Comparison of ENCODE assay signal across 23 cellular contexts in the genomic region with DNA sequence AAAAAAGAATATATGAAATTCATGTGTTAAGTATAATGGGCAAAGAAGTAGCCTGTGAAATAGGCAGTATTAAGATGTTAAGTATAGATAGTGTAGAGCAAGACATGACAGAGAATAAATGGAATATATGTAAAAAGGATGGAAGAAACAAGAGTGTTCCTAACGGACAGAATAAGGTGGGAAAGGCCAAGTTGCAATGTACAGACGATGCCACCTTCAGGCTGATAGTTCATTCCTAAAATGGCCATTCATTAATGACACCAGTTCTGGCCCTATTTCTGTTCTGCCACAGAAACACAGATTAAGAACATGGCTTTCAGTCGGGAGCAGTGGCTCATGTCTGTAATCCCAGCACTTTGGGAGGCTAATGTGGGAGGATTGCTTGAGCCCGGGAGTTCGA. TPM values are rescaled to one million over a fixed set of nuclear protein-coding genes. Genes with fewer than 3 reads are reported as not detected.
A peak's percentile ranks its signal among the peaks of the same experiment; 100 is the strongest.
DNase-seq lines count a peak whose midpoint lies in the region; ATAC-seq, FAIRE-seq and TF ChIP-seq lines count a peak whose summit lies in the region.
"Had no signal": no experiment of that assay in that cellular context is flagged by ENCODE, and none has a peak within 500 bp of the region (broad histone marks: within the 10 kb centered on the region; RNA-seq: fewer than 3 reads in every experiment).

No MANE protein-coding gene starts in this region.

- H3K4me3 Mint-ChIP-seq in GM23338 (no peak overlapping the region), H9 (no peak overlapping the region)
- H3K4me3 Mint-ChIP-seq: CD4-positive, alpha-beta memory T cell; dendritic cell treated with granulocyte-macrophage colony-stimulating factor and Interleukin-4, amounts not matched to agents 40 ng/mL and 50 ng/mL, for 4 days; naive thymus-derived CD4-positive, alpha-beta T cell; stimulated activated memory B cell treated with anti-CD40 and anti-IgM and Interleukin-4, amounts not matched to agents 10 μg/mL and 1 μg/mL and 100 μg/mL, for 72 hours had no signal

- H3K27ac ChIP-seq in GM23338 (ENCODE audit: low read depth) (no peak overlapping the region), OCI-LY3 (ENCODE audit: low read length) (no peak overlapping the region), keratinocyte (ENCODE audit: control insufficient read depth, insufficient read depth, low read length) (no peak overlapping the region), H9 (ENCODE audit: insufficient read length, low read depth, low read length) (no peak overlapping the region)
- H3K27ac ChIP-seq: gastrocnemius medialis, pancreas, sigmoid colon had no signal

- H3K36me3 Mint-ChIP-seq in GM23338 (ENCODE audit: low read depth) (no peaks in the 10 kb centered on the region), H9 (ENCODE audit: insufficient read depth in 1 of 3, low read depth in 3 of 3) (no peaks in the 10 kb centered on the region)

- H3K18ac ChIP-seq in H9 (ENCODE audit: insufficient read length, low read depth, low read length) = no peak overlapping the region

- no peak overlapping the region for H4K8ac ChIP-seq in H9 (replicated peaks; ENCODE audit: insufficient read length, low read depth, low read length)

- H3K27ac Mint-ChIP-seq in GM23338 = no peak overlapping the region
- H3K27ac Mint-ChIP-seq in H9 = no peak overlapping the region
- H3K27ac Mint-ChIP-seq: dendritic cell treated with granulocyte-macrophage colony-stimulating factor and Interleukin-4, amounts not matched to agents 40 ng/mL and 50 ng/mL, for 4 days; stimulated activated memory B cell treated with anti-CD40 and anti-IgM and Interleukin-4, amounts not matched to agents 10 μg/mL and 1 μg/mL and 100 μg/mL, for 72 hours had no signal

- no peak overlapping the region for H2BK120ac ChIP-seq in H9 (ENCODE audit: low read depth, low read length, poor library complexity, severe bottlenecking)

- H3K9me3 ChIP-seq in OCI-LY3 (ENCODE audit: insufficient read depth, low read length) (no peaks in the 10 kb centered on the region), keratinocyte (ENCODE audit: control insufficient read depth, low read depth, low read length) (no peaks in the 10 kb centered on the region), H9 (ENCODE audit: control insufficient read depth, low read depth, low read length) (no peaks in the 10 kb centered on the region)
- H3K9me3 ChIP-seq: gastrocnemius medialis, pancreas, sigmoid colon had no signal

- no peak overlapping the region for H3K14ac ChIP-seq in H9 (ENCODE audit: insufficient read depth, low read length)

- H3K4me3 ChIP-seq in GM23338 = no peak overlapping the region
- no peak overlapping the region for H3K4me3 ChIP-seq in OCI-LY3 (ENCODE audit: low read length)
- no peak overlapping the region for H3K4me3 ChIP-seq in keratinocyte (ENCODE audit: control insufficient read depth in 2 of 3, extremely low read depth in 1 of 3, insufficient read depth in 2 of 3, low read depth in 1 of 3, low read length in 3 of 3)
- H3K4me3 ChIP-seq: gastrocnemius medialis, pancreas, sigmoid colon had no signal

- H3K27me3 ChIP-seq in GM23338 (ENCODE audit: insufficient read depth) (peaks cover 25% of the 10 kb centered on the region), OCI-LY3 (ENCODE audit: low read depth, low read length) (no peaks in the 10 kb centered on the region), keratinocyte (ENCODE audit: control insufficient read depth, extremely low read depth, insufficient read depth, low read length) (peaks cover 14% of the 10 kb centered on the region), H9 (ENCODE audit: insufficient read depth, low read length) (peaks cover 16% of the 10 kb centered on the region)

- no peaks in the 10 kb centered on the region for H3F3A ChIP-seq in GM23338 (replicated peaks; ENCODE audit: low read depth)

- H2AK5ac ChIP-seq in H9 (ENCODE audit: insufficient read length, low read length) = no peak overlapping the region

- dilution Hi-C loops in keratinocyte (cut with MboI; ENCODE audit: extremely low pct_ligation_motif_present, low sequenced_read_pairs) = no loop called here

- H3K9me3 Mint-ChIP-seq in GM23338 (peaks cover 4% of the 10 kb centered on the region; the same call in 1 of the 3 replicates), H9 (no peaks in the 10 kb centered on the region)
- H3K9me3 Mint-ChIP-seq: CD4-positive, alpha-beta memory T cell; dendritic cell treated with granulocyte-macrophage colony-stimulating factor and Interleukin-4, amounts not matched to agents 40 ng/mL and 50 ng/mL, for 4 days; naive thymus-derived CD4-positive, alpha-beta T cell; stimulated activated memory B cell treated with anti-CD40 and anti-IgM and Interleukin-4, amounts not matched to agents 10 μg/mL and 1 μg/mL and 100 μg/mL, for 72 hours had no signal

- no peaks in the 10 kb centered on the region for H3K9me2 ChIP-seq in GM23338 (ENCODE audit: insufficient read depth)

- H3K79me1 ChIP-seq in H9 (ENCODE audit: insufficient read depth, low read depth, low read length, poor library complexity, severe bottlenecking) = no peaks in the 10 kb centered on the region

- H4K91ac ChIP-seq in H9 (ENCODE audit: insufficient read length, low read depth, low read length) = no peak overlapping the region

- no peak overlapping the region for H3K4ac ChIP-seq in H9 (ENCODE audit: low read depth, low read length)

- DNase-seq in NCI-H748 (lab: John Stamatoyannopoulos, UW; ENCODE audit: unreplicated experiment) = peak; percentile 16
- DNase-seq in NCI-H748 treated with DMSO at 0.1 percent for 48 hours (lab: John Stamatoyannopoulos, UW) = no peak
- DNase-seq in GM23338 (ENCODE audit: low spot score) = no peak
- DNase-seq in keratinocyte (ENCODE audit: low read depth, low spot score) = no peak
- no peak for DNase-seq in H9
- DNase-seq: activated effector memory CD4-positive, alpha-beta T cell treated with Interleukin-2 at 50 U/mL for 16 hours; CD4-positive, alpha-beta memory T cell; gastrocnemius medialis; GOT3; mesendoderm; naive thymus-derived CD4-positive, alpha-beta T cell; NCI-H1048; NK-92 treated with Interleukin-12 subunit alpha and Interleukin-12 subunit beta, amount 100 ng/mL, for 24 hours; pancreas; sigmoid colon; SW 1271 had no signal

- H4K20me1 ChIP-seq in GM23338 (replicated peaks; ENCODE audit: insufficient read depth) = no peaks in the 10 kb centered on the region; the same call in 1 of the 2 replicates
- H4K20me1 ChIP-seq in OCI-LY3 (ENCODE audit: insufficient read depth, low read length) = no peaks in the 10 kb centered on the region
- no peaks in the 10 kb centered on the region for H4K20me1 ChIP-seq in keratinocyte (ENCODE audit: control insufficient read depth, extremely low read depth, insufficient read depth, low read length)
- H4K20me1 ChIP-seq in H9 (ENCODE audit: control insufficient read depth, insufficient read depth, insufficient read length) = no peaks in the 10 kb centered on the region

- H2BK5ac ChIP-seq in H9 (ENCODE audit: insufficient read length, low read length) = no peak overlapping the region

- H3K4me2 ChIP-seq in GM23338 (no peak overlapping the region), OCI-LY3 (ENCODE audit: low read length) (no peak overlapping the region), keratinocyte (ENCODE audit: control insufficient read depth, extremely low read depth, insufficient read depth, low read depth, low read length) (no peak overlapping the region), H9 (ENCODE audit: insufficient read depth, insufficient read length, low read length) (no peak overlapping the region)

- no peak overlapping the region for H3T11ph ChIP-seq in H9 (ENCODE audit: low read length)

- H3K23me2 ChIP-seq in H9 (ENCODE audit: insufficient read length, low read depth, low read length, poor library complexity, severe bottlenecking) = peaks cover 10% of the 10 kb centered on the region

- TF ChIP-seq CTCF in GM23338 (conservative IDR thresholded peaks at IDR 0.05; ENCODE audit: low read depth in 2 of 2) (peak; percentile 18 to 65; a peak in 2 of 4 replicates), OCI-LY3 (IDR thresholded peaks at IDR 0.05; ENCODE audit: low read depth, low read length) (peak; percentile 27), keratinocyte (optimal IDR thresholded peaks at IDR 0.05 in 1 of 3, IDR thresholded peaks at IDR 0.05 in 1 of 3, conservative IDR thresholded peaks at IDR 0.05 in 1 of 3; ENCODE audit: extremely low read depth in 1 of 3, insufficient read depth in 2 of 3, low read length in 3 of 3) (peak in 1 of 3 experiments; percentile 53), H9 (conservative IDR thresholded peaks at IDR 0.05) (no peak; the same call in 2 of the 3 replicates)

- peaks cover 7% of the 10 kb centered on the region; the same call in 1 of the 2 replicates for H3K4me1 ChIP-seq in GM23338 (ENCODE audit: insufficient read depth)
- no peaks in the 10 kb centered on the region for H3K4me1 ChIP-seq in OCI-LY3 (ENCODE audit: low read length)
- peaks cover 24% of the 10 kb centered on the region for H3K4me1 ChIP-seq in keratinocyte (ENCODE audit: control insufficient read depth, extremely low read depth, insufficient read depth, low read length)
- no peaks in the 10 kb centered on the region for H3K4me1 ChIP-seq in H9 (ENCODE audit: insufficient read depth, low read length)
- H3K4me1 ChIP-seq: pancreas had no signal

- ATAC-seq in GM23338 (no peak), GM18873 (IDR thresholded peaks at IDR 0.05; ENCODE audit: low FRiP score, unreplicated experiment) (no peak), HG02642 (IDR thresholded peaks at IDR 0.05; ENCODE audit: poor library complexity, unreplicated experiment) (no peak)
- ATAC-seq: gastrocnemius medialis; naive thymus-derived CD4-positive, alpha-beta T cell; pancreas; stimulated activated memory B cell treated with anti-CD40 and anti-IgM and Interleukin-4, amounts not matched to agents 10 μg/mL and 1 μg/mL and 100 μg/mL, for 72 hours had no signal

- no peaks in the 10 kb centered on the region for H3K9me1 ChIP-seq in keratinocyte (ENCODE audit: control insufficient read depth, extremely low read depth, insufficient read depth, low read length)

- H3K9ac ChIP-seq in OCI-LY3 (ENCODE audit: low read length) (no peak overlapping the region), keratinocyte (ENCODE audit: control insufficient read depth, extremely low read depth, insufficient read depth, low read length) (no peak overlapping the region), H9 (ENCODE audit: extremely low read depth, insufficient read length, low read length) (no peak overlapping the region)

- H2BK20ac ChIP-seq in H9 (ENCODE audit: low read depth, low read length, poor library complexity, severe bottlenecking) = no peak overlapping the region

- H3K79me2 ChIP-seq in GM23338 (replicated peaks; ENCODE audit: insufficient read depth) (no peaks in the 10 kb centered on the region), OCI-LY3 (ENCODE audit: low read length) (no peaks in the 10 kb centered on the region), keratinocyte (ENCODE audit: control insufficient read depth, insufficient read depth, low read length) (no peaks in the 10 kb centered on the region), H9 (ENCODE audit: insufficient read depth, low read length) (no peaks in the 10 kb centered on the region)

- H3K36me3 ChIP-seq in GM23338 (ENCODE audit: insufficient read depth) = no peaks in the 10 kb centered on the region
- peaks cover 2% of the 10 kb centered on the region for H3K36me3 ChIP-seq in OCI-LY3 (replicated peaks; ENCODE audit: low read depth, low read length)
- H3K36me3 ChIP-seq in keratinocyte (ENCODE audit: control insufficient read depth in 2 of 2, extremely low read depth in 1 of 2, insufficient read depth in 2 of 2, low read length in 2 of 2) = no peaks in the 10 kb centered on the region
- H3K36me3 ChIP-seq: gastrocnemius medialis, pancreas, sigmoid colon had no signal

- H2BK15ac ChIP-seq in H9 (ENCODE audit: low read depth, low read length) = no peak overlapping the region

- H3K27me3 Mint-ChIP-seq in GM23338 (ENCODE audit: insufficient read depth, low read depth, poor library complexity) (peaks cover 23% of the 10 kb centered on the region), H9 (ENCODE audit: low read depth) (peaks cover 32% of the 10 kb centered on the region)

- H3K23ac ChIP-seq in H9 (ENCODE audit: insufficient read length, low read depth, low read length) = no peak overlapping the region

- H3K56ac ChIP-seq in H9 (ENCODE audit: insufficient read length, low read depth, low read length) = no peak overlapping the region

- H2AFZ ChIP-seq in GM23338 (no peak overlapping the region), OCI-LY3 (ENCODE audit: low read depth, low read length) (no peak overlapping the region), keratinocyte (ENCODE audit: control insufficient read depth, low read length) (no peak overlapping the region), H9 (ENCODE audit: low read length) (no peak overlapping the region)

- peaks cover 4% of the 10 kb centered on the region; the same call in 2 of the 3 replicates for H3K4me1 Mint-ChIP-seq in GM23338
- H3K4me1 Mint-ChIP-seq in H9 = peaks cover 8 to 9% of the 10 kb centered on the region in 2 experiments

- no peak overlapping the region for H4K5ac ChIP-seq in H9 (ENCODE audit: insufficient read length, low read depth, low read length)

- peak; percentile 71 for FAIRE-seq in keratinocyte (lab: Jason Lieb, UNC)
- FAIRE-seq: bronchial epithelial cell, endothelial cell of umbilical vein, pancreas had no signal

- H2BK12ac ChIP-seq in H9 (ENCODE audit: insufficient read length, low read depth, low read length) = no peak overlapping the region

- no CpG with 5 or more reads among the region's 5 CpGs for WGBS in H9 (ENCODE audit: extremely low coverage, insufficient read length, low lambda C conversion rate)

RNA-seq across cellular contexts. Expression of gene FAM184B, which starts 4.4 kb away (rescaled TPM):
- 0.31 and 0.49 TPM in 2 replicates for total RNA-seq in GM23338 (2014; rRNA removed; shearing (Covaris generic))
- polyA plus RNA-seq in GM23338 (2016; fragmentation: Nextera tagmentation; extraction: Ambion mirVana) (0.11 and 0.19 TPM in 2 replicates), keratinocyte (0.01 TPM in 3 replicates)
- not detected for polyA plus RNA-seq in keratinocyte (2011; ENCODE audit: low read depth)
- 0.01 TPM in 1 of 2 replicates, not detected in the other for polyA plus RNA-seq in keratinocyte (2011; cell fraction: cytosol; rRNA removed)
- polyA plus RNA-seq in keratinocyte (2011; cell fraction: nucleus; rRNA removed) = 0.01 TPM in 2 replicates
- polyA plus RNA-seq in keratinocyte (2012; ENCODE audit: low replicate concordance) = not detected in 2 replicates
- not detected in 3 replicates for polyA minus RNA-seq in keratinocyte
- not detected for polyA minus RNA-seq in keratinocyte (2011; cell fraction: cytosol; rRNA and poly(A)+ RNA removed)
- 0.08 TPM in 1 of 2 replicates, not detected in the other for polyA minus RNA-seq in keratinocyte (2011; cell fraction: nucleus; rRNA and poly(A)+ RNA removed)
- total RNA-seq in H9 (2021) = 0.07 and 0.09 TPM in 2 replicates
- total RNA-seq: bronchial epithelial cell; CD4-positive, alpha-beta memory T cell; endothelial cell of umbilical vein; pancreas; sigmoid colon had no signal
- polyA plus RNA-seq: CD4-positive, alpha-beta memory T cell; endothelial cell of umbilical vein; naive thymus-derived CD4-positive, alpha-beta T cell had no signal

RNA-seq across cellular contexts. Expression of gene DCAF16, which starts 24.7 kb away (rescaled TPM):
- 42.8 and 46.3 TPM in 2 replicates for total RNA-seq in GM23338 (2014; rRNA removed; shearing (Covaris generic))
- polyA plus RNA-seq in GM23338 (2016; fragmentation: Nextera tagmentation; extraction: Ambion mirVana) (26.5 and 28.7 TPM in 2 replicates), keratinocyte (13.0 to 16.2 TPM (median 13.8 TPM) in 3 replicates)
- polyA plus RNA-seq in keratinocyte (2011; ENCODE audit: low read depth) = 3.3 TPM
- polyA plus RNA-seq in keratinocyte (2011; cell fraction: cytosol; rRNA removed) = 8.6 and 12.1 TPM in 2 replicates
- polyA plus RNA-seq in keratinocyte (2011; cell fraction: nucleus; rRNA removed) = 22.8 and 23.3 TPM in 2 replicates
- polyA plus RNA-seq in keratinocyte (2012; ENCODE audit: low replicate concordance) = 8.5 TPM in 2 replicates
- 1.9 to 11.8 TPM (median 6.0 TPM) in 3 replicates for polyA minus RNA-seq in keratinocyte
- 16.5 TPM for polyA minus RNA-seq in keratinocyte (2011; cell fraction: cytosol; rRNA and poly(A)+ RNA removed)
- polyA minus RNA-seq in keratinocyte (2011; cell fraction: nucleus; rRNA and poly(A)+ RNA removed) = 12.3 and 20.6 TPM in 2 replicates
- total RNA-seq in H9 (2021) = 46.2 and 51.1 TPM in 2 replicates

RNA-seq across cellular contexts. Expression of gene NCAPG, which starts 24.9 kb away (rescaled TPM):
- total RNA-seq in GM23338 (2014; rRNA removed; shearing (Covaris generic)) = 40.9 and 45.8 TPM in 2 replicates
- polyA plus RNA-seq in GM23338 (2016; fragmentation: Nextera tagmentation; extraction: Ambion mirVana) = 18.7 and 24.4 TPM in 2 replicates
- 1.8 to 18.0 TPM (median 8.8 TPM) in 3 replicates for polyA plus RNA-seq in keratinocyte
- 1.1 TPM for polyA plus RNA-seq in keratinocyte (2011; ENCODE audit: low read depth)
- 2.3 and 4.1 TPM in 2 replicates for polyA plus RNA-seq in keratinocyte (2011; cell fraction: cytosol; rRNA removed)
- 2.0 and 3.0 TPM in 2 replicates for polyA plus RNA-seq in keratinocyte (2011; cell fraction: nucleus; rRNA removed)
- 0.31 and 11.8 TPM in 2 replicates for polyA plus RNA-seq in keratinocyte (2012; ENCODE audit: low replicate concordance)
- polyA minus RNA-seq in keratinocyte = 1.3 to 12.4 TPM (median 4.1 TPM) in 3 replicates
- polyA minus RNA-seq in keratinocyte (2011; cell fraction: cytosol; rRNA and poly(A)+ RNA removed) = 7.5 TPM
- 1.4 and 2.9 TPM in 2 replicates for polyA minus RNA-seq in keratinocyte (2011; cell fraction: nucleus; rRNA and poly(A)+ RNA removed)
- total RNA-seq in H9 (2021) = 42.3 and 48.8 TPM in 2 replicates
